1 cellular context compared by ENCODE assay signal in the genomic region with DNA sequence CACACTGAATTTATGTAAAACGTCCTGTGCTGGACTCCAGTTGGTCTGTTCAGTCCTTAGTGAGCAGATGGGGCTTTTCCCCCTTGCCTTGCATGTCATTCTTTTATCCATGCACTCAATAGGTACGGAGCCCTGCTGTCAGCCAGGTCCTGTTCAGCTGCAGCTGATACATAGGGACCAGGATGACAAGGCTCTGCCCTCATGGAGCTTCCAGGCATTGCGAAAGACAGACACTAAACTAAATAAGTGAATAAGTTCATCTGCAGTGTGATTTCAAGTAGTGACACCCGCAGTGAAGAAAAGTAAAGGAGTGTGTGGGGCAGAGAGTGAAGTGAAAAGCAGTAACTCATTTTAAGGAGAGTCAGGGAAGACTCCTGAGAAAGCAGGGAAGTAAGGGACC.
TF ChIP-seq lines count a peak whose summit lies in the region.

No MANE protein-coding gene starts in this region.

TF ChIP-seq in K562, 482 proteins besides CTCF, POLR2A, EP300 and RAD21:
- TF ChIP-seq ZNF146 (CRISPR knock-in tag; IDR thresholded peaks at IDR 0.05; ENCODE audit: unreplicated experiment) (peak; percentile 6), RFX5 (IDR thresholded peaks at IDR 0.05; ENCODE audit: low read depth, low read length) (no peak), ZNF311 (CRISPR knock-in tag; IDR thresholded peaks at IDR 0.05) (no peak)
